17 cellular contexts compared by ENCODE assay signal in genomic region chr20:51027396-51027795, GRCh38. TPM values are rescaled to one million over a fixed set of nuclear protein-coding genes. Genes with fewer than 3 reads are reported as not detected.
DNase-seq lines count a peak whose midpoint lies in the region; ATAC-seq and TF ChIP-seq lines count a peak whose summit lies in the region.
"Had no signal": no experiment of that assay in that cellular context is flagged by ENCODE, and none has a peak within 500 bp of the region (broad histone marks: within the 10 kb centered on the region; RNA-seq: fewer than 3 reads in every experiment).

No MANE protein-coding gene starts in this region.

- no peak for ATAC-seq in GM21367 (IDR thresholded peaks at IDR 0.05; ENCODE audit: unreplicated experiment)

- H3K4me1 Mint-ChIP-seq in nephron progenitor cell = peaks cover 66% of the 10 kb centered on the region

- H3K27me3 ChIP-seq in rectal smooth muscle tissue (ENCODE audit: control insufficient read depth, insufficient read depth, low read length) (peaks cover 11% of the 10 kb centered on the region), vagina (no peaks in the 10 kb centered on the region)

- intact Hi-C loops in vagina (cut with DNase I) = no loop called here

- H3K9me3 ChIP-seq in vagina = no peaks in the 10 kb centered on the region
- H3K9me3 ChIP-seq: HAP-1 had no signal

- peaks cover 7% of the 10 kb centered on the region for H3K9me3 Mint-ChIP-seq in nephron progenitor cell
- H3K9me3 Mint-ChIP-seq: CD4-positive, alpha-beta memory T cell; HFFc6 had no signal

- H3K4me1 ChIP-seq in rectal smooth muscle tissue (ENCODE audit: control insufficient read depth, insufficient read depth, low read length) (no peaks in the 10 kb centered on the region), vagina (peaks cover 15% of the 10 kb centered on the region)

- H3K27ac ChIP-seq in rectal smooth muscle tissue (ENCODE audit: low read depth, low read length) = peak overlapping the region; percentile 40
- H3K27ac ChIP-seq in vagina = no peak overlapping the region

- TF ChIP-seq POLR2A in vagina (IDR thresholded peaks at IDR 0.05) = no peak

- no peak overlapping the region for H3K4me3 ChIP-seq in rectal smooth muscle tissue (ENCODE audit: low read length)
- H3K4me3 ChIP-seq in vagina = no peak overlapping the region
- H3K4me3 ChIP-seq: HAP-1 had no signal

- H3K27ac Mint-ChIP-seq in nephron progenitor cell = peak overlapping the region; percentile 7
- H3K27ac Mint-ChIP-seq: CD4-positive, alpha-beta memory T cell; HFFc6 had no signal

- no peaks in the 10 kb centered on the region for H3K36me3 Mint-ChIP-seq in nephron progenitor cell (ENCODE audit: low read depth)
- H3K36me3 Mint-ChIP-seq: CD4-positive, alpha-beta memory T cell had no signal

- TF ChIP-seq CTCF in nephron progenitor cell (IDR thresholded peaks at IDR 0.05) (no peak), vagina (IDR thresholded peaks at IDR 0.05) (no peak)

- DNase-seq in epidermal melanocyte (ENCODE audit: insufficient read length, low spot score) = peak; percentile 14
- DNase-seq in nephron progenitor cell = no peak
- DNase-seq in GM19238 (ENCODE audit: insufficient read length, low spot score) = no peak
- DNase-seq in NCI-H1930 (lab: John Stamatoyannopoulos, UW) = no peak
- DNase-seq in vagina (ENCODE audit: extremely low spot score in 2 of 2) = no peak
- DNase-seq: C1 segment of cervical spinal cord; Calu3; CD4-positive, alpha-beta memory T cell; COR-L47; DMS53; DMS79 treated with DMSO at 0.1 percent for 48 hours; GF-D8; GOT3; HFFc6 had no signal

- H3K9ac ChIP-seq in rectal smooth muscle tissue (ENCODE audit: low read length) = no peak overlapping the region

- H3K36me3 ChIP-seq in rectal smooth muscle tissue (ENCODE audit: control insufficient read depth, insufficient read depth, low read length) (no peaks in the 10 kb centered on the region), vagina (no peaks in the 10 kb centered on the region)
- H3K36me3 ChIP-seq: HAP-1 had no signal

- peaks cover 19% of the 10 kb centered on the region for H3K27me3 Mint-ChIP-seq in nephron progenitor cell (ENCODE audit: low read depth, poor library complexity)

- no peak overlapping the region for H3K4me3 Mint-ChIP-seq in nephron progenitor cell
- H3K4me3 Mint-ChIP-seq: CD4-positive, alpha-beta memory T cell; HFFc6 had no signal

RNA-seq across cellular contexts. Expression of gene KCNG1, which starts 4.5 kb away (rescaled TPM):
- total RNA-seq in vagina = 7.9 TPM
- total RNA-seq: CD4-positive, alpha-beta memory T cell had no signal
